1 cellular context compared by ENCODE assay signal in genomic region chr17:20187049-20187448, GRCh38.
TF ChIP-seq lines count a peak whose summit lies in the region.

No MANE protein-coding gene starts in this region.

TF ChIP-seq in GM23338, 12 proteins besides CTCF, POLR2A, EP300 and RAD21 (continued from another document):
- TF ChIP-seq ZNF462 (CRISPR knock-in tag; IDR thresholded peaks at IDR 0.05) (no peak), STAT1 (IDR thresholded peaks at IDR 0.05; ENCODE audit: unreplicated experiment) (no peak), EZH2 (IDR thresholded peaks at IDR 0.05; ENCODE audit: low read depth, unreplicated experiment) (no peak), NANOG (IDR thresholded peaks at IDR 0.05; ENCODE audit: borderline replicate concordance) (no peak), EZH2phosphoT487 (IDR thresholded peaks at IDR 0.05; ENCODE audit: unreplicated experiment) (no peak), ZNF114 (CRISPR knock-in tag; IDR thresholded peaks at IDR 0.05) (no peak)
